ENCODE assay signal across 1 cellular context in the genomic region with DNA sequence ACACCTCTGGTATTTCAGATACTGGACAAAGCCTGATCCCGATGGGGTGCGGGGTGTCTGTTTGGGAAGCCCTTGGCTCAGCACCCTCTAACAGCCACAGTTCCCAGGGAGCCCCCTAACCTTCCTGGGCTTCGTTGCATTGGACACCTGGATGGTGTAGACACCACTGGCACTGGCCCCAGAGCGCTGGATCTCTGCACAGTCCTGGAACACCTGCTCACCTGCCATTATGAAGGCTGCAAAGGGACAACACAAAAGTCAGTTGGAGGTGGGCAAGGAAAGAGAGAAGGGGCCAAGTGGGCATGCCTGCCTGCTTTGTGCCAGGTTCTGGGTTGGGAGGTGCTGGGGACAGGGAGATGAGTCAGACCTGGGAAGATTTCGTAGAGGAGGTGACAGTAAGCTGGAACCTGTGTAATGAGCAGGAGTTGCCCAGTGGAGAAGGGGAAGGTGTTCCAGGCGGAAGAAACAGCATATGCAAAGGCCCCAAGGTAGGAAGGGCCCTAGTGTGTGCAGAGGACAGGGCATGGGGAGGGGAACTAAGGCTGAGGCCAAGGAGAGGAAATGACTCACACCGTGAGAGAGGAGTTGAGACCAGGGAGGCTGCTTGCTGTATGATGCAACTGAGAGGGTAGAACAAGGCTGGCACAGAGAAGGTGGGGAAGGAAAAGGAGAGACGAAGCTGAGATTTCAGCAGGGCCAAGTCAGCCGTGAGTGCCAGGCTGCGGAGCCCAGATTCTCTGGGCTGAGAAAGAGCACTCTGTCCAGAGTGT.
TF ChIP-seq lines count a peak whose summit lies in the region.

No MANE protein-coding gene starts in this region.

TF ChIP-seq in GM23338, 12 proteins besides CTCF, POLR2A, EP300 and RAD21 (continued from another document):
- TF ChIP-seq, protein P1, sequence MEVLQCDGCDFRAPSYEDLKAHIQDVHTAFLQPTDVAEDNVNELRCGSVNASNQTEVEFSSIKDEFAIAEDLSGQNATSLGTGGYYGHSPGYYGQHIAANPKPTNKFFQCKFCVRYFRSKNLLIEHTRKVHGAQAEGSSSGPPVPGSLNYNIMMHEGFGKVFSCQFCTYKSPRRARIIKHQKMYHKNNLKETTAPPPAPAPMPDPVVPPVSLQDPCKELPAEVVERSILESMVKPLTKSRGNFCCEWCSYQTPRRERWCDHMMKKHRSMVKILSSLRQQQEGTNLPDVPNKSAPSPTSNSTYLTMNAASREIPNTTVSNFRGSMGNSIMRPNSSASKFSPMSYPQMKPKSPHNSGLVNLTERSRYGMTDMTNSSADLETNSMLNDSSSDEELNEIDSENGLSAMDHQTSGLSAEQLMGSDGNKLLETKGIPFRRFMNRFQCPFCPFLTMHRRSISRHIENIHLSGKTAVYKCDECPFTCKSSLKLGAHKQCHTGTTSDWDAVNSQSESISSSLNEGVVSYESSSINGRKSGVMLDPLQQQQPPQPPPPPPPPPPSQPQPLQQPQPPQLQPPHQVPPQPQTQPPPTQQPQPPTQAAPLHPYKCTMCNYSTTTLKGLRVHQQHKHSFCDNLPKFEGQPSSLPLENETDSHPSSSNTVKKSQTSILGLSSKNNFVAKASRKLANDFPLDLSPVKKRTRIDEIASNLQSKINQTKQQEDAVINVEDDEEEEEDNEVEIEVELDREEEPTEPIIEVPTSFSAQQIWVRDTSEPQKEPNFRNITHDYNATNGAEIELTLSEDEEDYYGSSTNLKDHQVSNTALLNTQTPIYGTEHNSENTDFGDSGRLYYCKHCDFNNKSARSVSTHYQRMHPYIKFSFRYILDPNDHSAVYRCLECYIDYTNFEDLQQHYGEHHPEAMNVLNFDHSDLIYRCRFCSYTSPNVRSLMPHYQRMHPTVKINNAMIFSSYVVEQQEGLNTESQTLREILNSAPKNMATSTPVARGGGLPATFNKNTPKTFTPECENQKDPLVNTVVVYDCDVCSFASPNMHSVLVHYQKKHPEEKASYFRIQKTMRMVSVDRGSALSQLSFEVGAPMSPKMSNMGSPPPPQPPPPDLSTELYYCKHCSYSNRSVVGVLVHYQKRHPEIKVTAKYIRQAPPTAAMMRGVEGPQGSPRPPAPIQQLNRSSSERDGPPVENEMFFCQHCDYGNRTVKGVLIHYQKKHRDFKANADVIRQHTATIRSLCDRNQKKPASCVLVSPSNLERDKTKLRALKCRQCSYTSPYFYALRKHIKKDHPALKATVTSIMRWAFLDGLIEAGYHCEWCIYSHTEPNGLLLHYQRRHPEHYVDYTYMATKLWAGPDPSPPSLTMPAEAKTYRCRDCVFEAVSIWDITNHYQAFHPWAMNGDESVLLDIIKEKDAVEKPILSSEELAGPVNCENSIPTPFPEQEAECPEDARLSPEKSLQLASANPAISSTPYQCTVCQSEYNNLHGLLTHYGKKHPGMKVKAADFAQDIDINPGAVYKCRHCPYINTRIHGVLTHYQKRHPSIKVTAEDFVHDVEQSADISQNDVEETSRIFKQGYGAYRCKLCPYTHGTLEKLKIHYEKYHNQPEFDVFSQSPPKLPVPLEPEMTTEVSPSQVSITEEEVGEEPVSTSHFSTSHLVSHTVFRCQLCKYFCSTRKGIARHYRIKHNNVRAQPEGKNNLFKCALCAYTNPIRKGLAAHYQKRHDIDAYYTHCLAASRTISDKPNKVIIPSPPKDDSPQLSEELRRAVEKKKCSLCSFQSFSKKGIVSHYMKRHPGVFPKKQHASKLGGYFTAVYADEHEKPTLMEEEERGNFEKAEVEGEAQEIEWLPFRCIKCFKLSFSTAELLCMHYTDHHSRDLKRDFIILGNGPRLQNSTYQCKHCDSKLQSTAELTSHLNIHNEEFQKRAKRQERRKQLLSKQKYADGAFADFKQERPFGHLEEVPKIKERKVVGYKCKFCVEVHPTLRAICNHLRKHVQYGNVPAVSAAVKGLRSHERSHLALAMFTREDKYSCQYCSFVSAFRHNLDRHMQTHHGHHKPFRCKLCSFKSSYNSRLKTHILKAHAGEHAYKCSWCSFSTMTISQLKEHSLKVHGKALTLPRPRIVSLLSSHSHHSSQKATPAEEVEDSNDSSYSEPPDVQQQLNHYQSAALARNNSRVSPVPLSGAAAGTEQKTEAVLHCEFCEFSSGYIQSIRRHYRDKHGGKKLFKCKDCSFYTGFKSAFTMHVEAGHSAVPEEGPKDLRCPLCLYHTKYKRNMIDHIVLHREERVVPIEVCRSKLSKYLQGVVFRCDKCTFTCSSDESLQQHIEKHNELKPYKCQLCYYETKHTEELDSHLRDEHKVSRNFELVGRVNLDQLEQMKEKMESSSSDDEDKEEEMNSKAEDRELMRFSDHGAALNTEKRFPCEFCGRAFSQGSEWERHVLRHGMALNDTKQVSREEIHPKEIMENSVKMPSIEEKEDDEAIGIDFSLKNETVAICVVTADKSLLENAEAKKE (CRISPR knock-in tag; IDR thresholded peaks at IDR 0.05): no peak
- TF ChIP-seq EZH2 (IDR thresholded peaks at IDR 0.05; ENCODE audit: low read depth, unreplicated experiment): no peak
- TF ChIP-seq NANOG (IDR thresholded peaks at IDR 0.05; ENCODE audit: borderline replicate concordance): no peak
- no peak for TF ChIP-seq ZNF114 (CRISPR knock-in tag; IDR thresholded peaks at IDR 0.05)
